8 cellular contexts compared by ENCODE assay signal in the genomic region with DNA sequence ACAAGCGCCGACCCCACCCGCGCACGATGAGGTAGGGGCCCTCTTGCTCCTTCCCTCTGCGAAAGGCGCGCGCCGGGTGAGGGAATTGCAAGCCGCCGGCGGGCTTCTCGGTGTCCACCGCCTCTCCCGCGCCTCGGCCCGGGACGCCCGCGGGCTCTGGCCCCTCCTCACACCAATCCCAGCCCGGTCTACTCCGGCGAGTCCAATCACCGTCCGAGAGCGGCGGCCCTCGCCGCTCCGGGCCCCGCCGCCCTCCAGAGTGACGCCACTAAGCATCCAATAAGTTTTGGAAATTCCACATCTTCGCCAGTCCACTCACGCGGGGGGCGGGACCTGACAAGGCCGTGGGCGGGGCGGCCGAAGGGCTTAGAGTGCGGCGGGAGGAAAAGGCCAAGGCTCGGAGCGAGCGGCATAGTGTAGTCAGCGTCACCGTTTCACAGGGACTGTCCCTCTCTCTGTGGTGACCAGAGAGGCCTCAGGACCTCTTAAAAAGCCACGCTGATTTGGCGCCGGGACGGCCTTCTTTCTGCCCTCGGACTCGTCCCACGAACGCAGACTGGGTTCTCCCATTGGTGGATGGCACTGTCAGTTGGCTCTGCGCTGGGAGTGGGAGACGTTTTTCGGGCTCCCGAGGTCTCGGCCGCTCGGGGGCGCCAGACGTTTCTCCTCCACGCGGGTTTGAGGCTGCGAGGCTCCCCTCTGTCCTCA. TPM values are rescaled to one million over a fixed set of nuclear protein-coding genes. Genes with fewer than 3 reads are reported as not detected.
DNase-seq lines count a peak whose midpoint lies in the region; ATAC-seq and TF ChIP-seq lines count a peak whose summit lies in the region.

A gene with protein sequence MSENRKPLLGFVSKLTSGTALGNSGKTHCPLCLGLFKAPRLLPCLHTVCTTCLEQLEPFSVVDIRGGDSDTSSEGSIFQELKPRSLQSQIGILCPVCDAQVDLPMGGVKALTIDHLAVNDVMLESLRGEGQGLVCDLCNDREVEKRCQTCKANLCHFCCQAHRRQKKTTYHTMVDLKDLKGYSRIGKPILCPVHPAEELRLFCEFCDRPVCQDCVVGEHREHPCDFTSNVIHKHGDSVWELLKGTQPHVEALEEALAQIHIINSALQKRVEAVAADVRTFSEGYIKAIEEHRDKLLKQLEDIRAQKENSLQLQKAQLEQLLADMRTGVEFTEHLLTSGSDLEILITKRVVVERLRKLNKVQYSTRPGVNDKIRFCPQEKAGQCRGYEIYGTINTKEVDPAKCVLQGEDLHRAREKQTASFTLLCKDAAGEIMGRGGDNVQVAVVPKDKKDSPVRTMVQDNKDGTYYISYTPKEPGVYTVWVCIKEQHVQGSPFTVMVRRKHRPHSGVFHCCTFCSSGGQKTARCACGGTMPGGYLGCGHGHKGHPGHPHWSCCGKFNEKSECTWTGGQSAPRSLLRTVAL (minus strand): TSS at position 161 of the 708 bp plus-strand sequence. CDS start 548 bp downstream, outside the sequence.

- H3K4me3 Mint-ChIP-seq in activated CD4-positive, alpha-beta T cell treated with anti-CD3 and anti-CD28 coated beads, Interleukin-2, amount 10 ng/mL, durations not matched to agents 7 days and 5 days: peak within 1 kb of the TSS; percentile 76

- CTCF ChIA-PET in BJ (lab: Yijun Ruan, JAX): interaction anchor here (0.7 to 11.0 kb wide), 15 partner anchors 8 to 163 kb away, joined by 3 to 83 read pairs (median 4); no protein-coding TSS in a partner anchor
- CTCF ChIA-PET in activated CD4-positive, alpha-beta T cell treated with anti-CD3 and anti-CD28 coated beads, Interleukin-2, amount 10 ng/mL, durations not matched to agents 7 days and 5 days (lab: Charles Lee): interaction anchor here (1.0 to 2.0 kb wide), 8 partner anchors 8 to 547 kb away, joined by 3 to 8 read pairs (median 3); no protein-coding TSS in a partner anchor

- peaks cover 8% of the 10 kb centered on the region for H3K4me1 Mint-ChIP-seq in activated CD4-positive, alpha-beta T cell treated with anti-CD3 and anti-CD28 coated beads, Interleukin-2, amount 10 ng/mL, durations not matched to agents 7 days and 5 days

- ATAC-seq in HG03439 (IDR thresholded peaks at IDR 0.05; ENCODE audit: unreplicated experiment) (peak; percentile 92), left lobe of liver (peak; percentile 92)

- peak; percentile 90 for DNase-seq in BJ (ENCODE audit: low read depth)
- peak; percentile 82 for DNase-seq in GM19238 (ENCODE audit: insufficient read length, low spot score)
- peak; percentile 91 to 94 for DNase-seq in NCI-H524 (lab: John Stamatoyannopoulos, UW)
- DNase-seq in activated CD4-positive, alpha-beta T cell treated with anti-CD3 and anti-CD28 coated beads, Interleukin-2, amount 10 ng/mL, durations not matched to agents 7 days and 5 days: peak; percentile 83
- DNase-seq in dedifferentiated amniotic fluid mesenchymal stem cell (ENCODE audit: extremely low spot score): peak; percentile 97
- peak; percentile 96 for DNase-seq in left lobe of liver (ENCODE audit: low spot score)
- DNase-seq in stimulated activated CD4-positive, alpha-beta T cell treated with anti-CD3 and anti-CD28 coated beads, Interleukin-2, amount 100 ng/mL, for 24 hours: peak; percentile 80 to 87

- H3K27me3 ChIP-seq in BJ (ENCODE audit: control insufficient read depth, insufficient read depth, low read length): no peaks in the 10 kb centered on the region

- H3K27ac Mint-ChIP-seq in activated CD4-positive, alpha-beta T cell treated with anti-CD3 and anti-CD28 coated beads, Interleukin-2, amount 10 ng/mL, durations not matched to agents 7 days and 5 days: no peak within 1 kb of the TSS

- H3K36me3 ChIP-seq in BJ (ENCODE audit: control insufficient read depth, insufficient read depth, low read length): no peaks in the 10 kb centered on the region

- H3K9me3 Mint-ChIP-seq in activated CD4-positive, alpha-beta T cell treated with anti-CD3 and anti-CD28 coated beads, Interleukin-2, amount 10 ng/mL, durations not matched to agents 7 days and 5 days: no peaks in the 10 kb centered on the region

- peak within 1 kb of the TSS; percentile 73 for H3K4me3 ChIP-seq in BJ (ENCODE audit: low read depth, low read length)

- TF ChIP-seq CTCF in BJ (IDR thresholded peaks at IDR 0.05; ENCODE audit: insufficient read depth, low read depth, low read length): peak; percentile 92

- POLR2A ChIA-PET in BJ (lab: Charles Lee): interaction anchor here (0.6 kb wide), 1 partner anchor 176 kb away, joined by 3 read pairs; no protein-coding TSS in a partner anchor
- POLR2A ChIA-PET in activated CD4-positive, alpha-beta T cell treated with anti-CD3 and anti-CD28 coated beads, Interleukin-2, amount 10 ng/mL, durations not matched to agents 7 days and 5 days (lab: Charles Lee): no interaction called here

- peaks cover 20% of the 10 kb centered on the region for H3K27me3 Mint-ChIP-seq in activated CD4-positive, alpha-beta T cell treated with anti-CD3 and anti-CD28 coated beads, Interleukin-2, amount 10 ng/mL, durations not matched to agents 7 days and 5 days

- no peaks in the 10 kb centered on the region for H3K36me3 Mint-ChIP-seq in activated CD4-positive, alpha-beta T cell treated with anti-CD3 and anti-CD28 coated beads, Interleukin-2, amount 10 ng/mL, durations not matched to agents 7 days and 5 days (ENCODE audit: low read depth)

RNA-seq across cellular contexts. Expression of the gene that starts here (rescaled TPM):
- 3.3 and 3.8 TPM in 2 replicates for polyA plus RNA-seq in BJ (2011; rRNA removed)
- polyA minus RNA-seq in BJ (2011; rRNA and poly(A)+ RNA removed): 1.2 and 1.9 TPM in 2 replicates
- total RNA-seq in activated CD4-positive, alpha-beta T cell treated with anti-CD3 and anti-CD28 coated beads, Interleukin-2, amount 10 ng/mL, durations not matched to agents 7 days and 5 days: under 1 TPM; 0.33 to 0.47 TPM
- 0.73 TPM for total RNA-seq in left lobe of liver

Comparison
In these comparisons a context has a peak if more than half of its experiments do, and no peak if none do; other contexts are left out.
1. Peak in every context shown above with its lines: DNase-seq, ATAC-seq and H3K4me3 ChIP-seq.
2. Peak in DNase-seq in activated CD4-positive, alpha-beta T cell treated with anti-CD3 and anti-CD28 coated beads, Interleukin-2, amount 10 ng/mL, durations not matched to agents 7 days and 5 days; RNA of the gene not detected or under 1 TPM.
3. Peak in DNase-seq and ATAC-seq in left lobe of liver; RNA of the gene not detected or under 1 TPM.